ENCODE assay signal across 5 cellular contexts in the genomic region with DNA sequence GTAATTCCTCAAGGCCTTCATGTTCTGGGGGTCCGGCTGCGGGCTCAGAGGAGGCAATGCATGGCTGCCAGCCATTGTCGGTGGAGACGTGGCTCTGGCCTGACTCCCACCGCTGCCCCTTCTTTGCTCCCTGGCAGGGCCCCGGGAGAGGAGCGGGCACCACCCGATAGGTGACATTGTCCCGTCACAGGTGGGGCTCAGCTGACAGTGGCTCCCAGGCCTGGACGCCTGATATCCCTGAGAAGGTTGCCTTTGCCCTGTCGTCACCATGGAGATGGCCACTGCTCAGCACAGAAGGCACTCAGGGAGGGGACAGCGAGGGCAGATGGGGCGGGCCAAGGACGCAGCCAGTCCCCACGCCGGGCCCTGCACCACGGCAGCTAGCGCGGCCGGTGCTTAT.
"Had no signal": no experiment of that assay in that cellular context is flagged by ENCODE, and none has a peak within 500 bp of the region (broad histone marks: within the 10 kb centered on the region; RNA-seq: fewer than 3 reads in every experiment).

No MANE protein-coding gene starts in this region.

- H3K27ac Mint-ChIP-seq: HFFc6, IgD-negative memory B cell had no signal

- H3K36me3 Mint-ChIP-seq: IgD-negative memory B cell had no signal

- H3K4me3 Mint-ChIP-seq: HFFc6, IgD-negative memory B cell had no signal

- H3K4me1 Mint-ChIP-seq: IgD-negative memory B cell had no signal

- DNase-seq: GM23248, GOT3, H7, HFFc6 had no signal

- H3K9me3 Mint-ChIP-seq: HFFc6, IgD-negative memory B cell had no signal
